In genomic region chr12:66497000-66497897, GRCh38 we compare ENCODE assay signal across 15 cellular contexts.
"Had no signal": no experiment of that assay in that cellular context is flagged by ENCODE, and none has a peak within 500 bp of the region (broad histone marks: within the 10 kb centered on the region; RNA-seq: fewer than 3 reads in every experiment).

No MANE protein-coding gene starts in this region.

- ATAC-seq: esophagus mucosa; stimulated activated naive CD8-positive, alpha-beta T cell treated with anti-CD3 and anti-CD28 coated beads, Interleukin-15, Interleukin-2, amounts not matched to agents 100 U/mL and 50 U/mL, for 24 hours; upper lobe of right lung had no signal

- H3K4me3 ChIP-seq: suprapubic skin, upper lobe of right lung had no signal

- H3K4me1 ChIP-seq: suprapubic skin, upper lobe of right lung had no signal

- H3K9me3 ChIP-seq: suprapubic skin, upper lobe of right lung had no signal

- H3K36me3 ChIP-seq: brain microvascular endothelial cell, suprapubic skin, upper lobe of right lung had no signal

- H3K27me3 ChIP-seq: brain microvascular endothelial cell, suprapubic skin, upper lobe of right lung had no signal

- H3K27ac ChIP-seq: brain microvascular endothelial cell, suprapubic skin, upper lobe of right lung had no signal

- DNase-seq: activated CD4-positive, alpha-beta T cell treated with anti-CD3 and anti-CD28 coated beads, Interleukin-2, amount 50 U/mL, for 4 hours; activated CD4-positive, CD25-positive, alpha-beta regulatory T cell treated with anti-CD3 and anti-CD28 coated beads, Interleukin-2, amount 50 U/mL, for 72 hours; activated naive CD4-positive, alpha-beta T cell treated with anti-CD3 and anti-CD28 coated beads, Interleukin-2, amount 50 U/mL, for 16 hours; activated T-cell treated with anti-CD3 and anti-CD28 coated beads, Interleukin-2, amount 50 U/mL, for 1 hour; amniotic stem cell; brain microvascular endothelial cell; dermis blood vessel endothelial cell; foreskin melanocyte; head of caudate nucleus; kidney glomerular epithelial cell; stimulated activated CD4-positive, alpha-beta T cell treated with anti-CD3 and anti-CD28 coated beads, Interleukin-2, amount 100 ng/mL, for 48 hours; stimulated activated naive CD8-positive, alpha-beta T cell treated with anti-CD3 and anti-CD28 coated beads, Interleukin-15, Interleukin-2, amounts not matched to agents 100 U/mL and 50 U/mL, for 24 hours; upper lobe of right lung had no signal
